In genomic region chr19:48629599-48630288, GRCh38 we compare ENCODE assay signal across 10 cellular contexts. TPM values are rescaled to one million over a fixed set of nuclear protein-coding genes. Genes with fewer than 3 reads are reported as not detected.
DNase-seq lines count a peak whose midpoint lies in the region; ATAC-seq, FAIRE-seq and TF ChIP-seq lines count a peak whose summit lies in the region.
"Had no signal": no experiment of that assay in that cellular context is flagged by ENCODE, and none has a peak within 500 bp of the region (broad histone marks: within the 10 kb centered on the region; RNA-seq: fewer than 3 reads in every experiment).

No MANE protein-coding gene starts in this region.

- H3K9me3 Mint-ChIP-seq in brain = no peaks in the 10 kb centered on the region
- H3K9me3 Mint-ChIP-seq: T-cell had no signal

- H3K36me3 ChIP-seq in thoracic aorta = peaks cover 3% of the 10 kb centered on the region

- no peak for FAIRE-seq in GM12891 (lab: Jason Lieb, UNC)
- FAIRE-seq in H54 (lab: Jason Lieb, UNC) = no peak

- peak overlapping the region in 4 of 5 experiments; percentile 27 to 60 (median 48) for H3K4me3 Mint-ChIP-seq in brain
- H3K4me3 Mint-ChIP-seq: T-cell had no signal

- DNase-seq in NCI-H82 (lab: John Stamatoyannopoulos, UW) (peak; percentile 85), NCI-H82 treated with DMSO at 0.1 percent for 48 hours (lab: John Stamatoyannopoulos, UW; ENCODE audit: unreplicated experiment) (no peak), thoracic aorta (ENCODE audit: low spot score) (no peak), GM12891 (ENCODE audit: insufficient read length, low spot score) (no peak), H54 (ENCODE audit: insufficient read length, low spot score) (no peak)
- DNase-seq: T-cell had no signal

- TF ChIP-seq POLR2A in GM12891 (IDR thresholded peaks at IDR 0.05; ENCODE audit: low read depth, low read length) (no peak), H54 (IDR thresholded peaks at IDR 0.05; ENCODE audit: low read depth, low read length) (no peak)

- peaks cover 61% of the 10 kb centered on the region for H3K4me1 Mint-ChIP-seq in brain

- H3K4me1 ChIP-seq in thoracic aorta (ENCODE audit: control insufficient read depth in 1 of 2, low read depth in 2 of 2) = peaks cover 36 to 56% of the 10 kb centered on the region in 2 donors

- no peaks in the 10 kb centered on the region for H3K27me3 ChIP-seq in layer of hippocampus (ENCODE audit: control insufficient read depth, insufficient read depth, low read length)
- H3K27me3 ChIP-seq in thoracic aorta (replicated peaks; ENCODE audit: insufficient read depth) = no peaks in the 10 kb centered on the region

- peaks cover 3% of the 10 kb centered on the region for H3K27me3 Mint-ChIP-seq in brain
- H3K27me3 Mint-ChIP-seq: T-cell had no signal

- H3K4me3 ChIP-seq in thoracic aorta = peak overlapping the region; percentile 60

- H3K27ac ChIP-seq in layer of hippocampus (ENCODE audit: low read depth, low read length) (peak overlapping the region; percentile 57), thoracic aorta (peak overlapping the region; percentile 74 to 86)

- H3K27ac Mint-ChIP-seq in brain = peak overlapping the region in 4 of 5 experiments; percentile 56 to 90 (median 81)
- H3K27ac Mint-ChIP-seq: T-cell had no signal

- H3K9me3 ChIP-seq in thoracic aorta = no peaks in the 10 kb centered on the region

- no peak for ATAC-seq in thoracic aorta (ENCODE audit: insufficient number of reproducible peaks, low FRiP score, low read depth)
- ATAC-seq in GM18858 (IDR thresholded peaks at IDR 0.05; ENCODE audit: unreplicated experiment) = no peak
- ATAC-seq: T-cell had no signal

- TF ChIP-seq CTCF in brain (conservative IDR thresholded peaks at IDR 0.05) = no peak
- no peak for TF ChIP-seq CTCF in thoracic aorta (IDR thresholded peaks at IDR 0.05)

- peaks cover 8% of the 10 kb centered on the region for H3K36me3 Mint-ChIP-seq in brain

TF ChIP-seq in GM12891, 5 proteins besides CTCF, POLR2A, EP300 and RAD21:
- TF ChIP-seq SPI1 (IDR thresholded peaks at IDR 0.05; ENCODE audit: low read depth, low read length) = no peak
- TF ChIP-seq TAF1 (IDR thresholded peaks at IDR 0.05; ENCODE audit: low read depth, low read length) = no peak
- no peak for TF ChIP-seq PAX5 (IDR thresholded peaks at IDR 0.05; ENCODE audit: insufficient read depth, low read length, severe bottlenecking)
- TF ChIP-seq POLR2AphosphoS5 (IDR thresholded peaks at IDR 0.05; ENCODE audit: low read depth, low read length) = no peak
- no peak for TF ChIP-seq POU2F2 (IDR thresholded peaks at IDR 0.05; ENCODE audit: low read depth, low read length)

RNA-seq across cellular contexts. Expression of gene DBP, which starts 7.4 kb away (rescaled TPM):
- 53.2 TPM for polyA plus RNA-seq in brain (ENCODE audit: insufficient read depth, low read depth, low replicate concordance)
- total RNA-seq in thoracic aorta = 10 to 100 TPM in 1 of 2 donors, 1 to 10 TPM in 1; 3.9 to 15.0 TPM
- polyA plus RNA-seq in GM12891 (2012; ENCODE audit: low read depth, missing spikeins) = 6.5 TPM

RNA-seq across cellular contexts. Expression of gene SPHK2, which starts 10.4 kb away (rescaled TPM):
- 45.7 TPM for polyA plus RNA-seq in brain (ENCODE audit: insufficient read depth, low read depth, low replicate concordance)
- 10 to 100 TPM; 16.2 to 49.0 TPM for total RNA-seq in thoracic aorta
- 12.4 TPM for polyA plus RNA-seq in GM12891 (2012; ENCODE audit: low read depth, missing spikeins)

RNA-seq across cellular contexts. Expression of gene RPL18, which starts 10.8 kb away (rescaled TPM):
- polyA plus RNA-seq in brain (ENCODE audit: insufficient read depth, low read depth, low replicate concordance) = 3,254 TPM
- total RNA-seq in thoracic aorta = 1,000 to 10,000 TPM; 1,120 to 1,389 TPM
- 3,629 TPM for polyA plus RNA-seq in GM12891 (2012; ENCODE audit: low read depth, missing spikeins)

RNA-seq across cellular contexts. Expression of gene FAM83E, which starts 14.9 kb away (rescaled TPM):
- polyA plus RNA-seq in brain (ENCODE audit: insufficient read depth, low read depth, low replicate concordance) = 0.95 TPM
- total RNA-seq in thoracic aorta = 1 to 10 TPM in 1 of 2 donors, not detected in 1; 2.0 TPM
- polyA plus RNA-seq in GM12891 (2012; ENCODE audit: low read depth, missing spikeins) = not detected
- polyA plus RNA-seq: AG04450 had no signal

RNA-seq across cellular contexts. Expression of gene CA11, which starts 16.2 kb away (rescaled TPM):
- 189 TPM for polyA plus RNA-seq in brain (ENCODE audit: insufficient read depth, low read depth, low replicate concordance)
- 1 to 10 TPM; 3.0 to 4.6 TPM for total RNA-seq in thoracic aorta
- polyA plus RNA-seq in GM12891 (2012; ENCODE audit: low read depth, missing spikeins) = 9.8 TPM
